8 cellular contexts compared by ENCODE assay signal in genomic region chr11:124070906-124071621, GRCh38. TPM values are rescaled to one million over a fixed set of nuclear protein-coding genes. Genes with fewer than 3 reads are reported as not detected.
DNase-seq lines count a peak whose midpoint lies in the region; ATAC-seq and TF ChIP-seq lines count a peak whose summit lies in the region.

No MANE protein-coding gene starts in this region.

- no peak overlapping the region for H3K4me3 ChIP-seq in Jurkat, Clone E6-1 (ENCODE audit: low read length)
- no peak overlapping the region for H3K4me3 ChIP-seq in retinal pigment epithelial cell (ENCODE audit: low read length)

- intact Hi-C loops in head of caudate nucleus (cut with DNase I): no loop called here

- peak; percentile 75 for TF ChIP-seq CTCF in retinal pigment epithelial cell (conservative IDR thresholded peaks at IDR 0.05; ENCODE audit: low read depth, low read length)

- DNase-seq in ELR (ENCODE audit: low read depth) (peak; percentile 63), SK-N-DZ (ENCODE audit: low spot score) (peak; percentile 43), head of caudate nucleus (peak; percentile 25 to 89 (median 78)), retinal pigment epithelial cell (ENCODE audit: low read depth) (peak; percentile 39), mesenteric fat pad (ENCODE audit: low spot score) (no peak)
- peak; percentile 66 for DNase-seq in Jurkat, Clone E6-1 (ENCODE audit: low read depth, low spot score)
- DNase-seq in activated naive CD4-positive, alpha-beta T cell treated with anti-CD3 and anti-CD28 coated beads, Interleukin-2, amount 10 ng/mL, durations not matched to agents 7 days and 5 days: peak; percentile 77

- H3K4me3 Mint-ChIP-seq in activated naive CD4-positive, alpha-beta T cell treated with anti-CD3 and anti-CD28 coated beads, Interleukin-2, amount 10 ng/mL, durations not matched to agents 7 days and 5 days: no peak overlapping the region

- H3K36me3 Mint-ChIP-seq in activated naive CD4-positive, alpha-beta T cell treated with anti-CD3 and anti-CD28 coated beads, Interleukin-2, amount 10 ng/mL, durations not matched to agents 7 days and 5 days: no peaks in the 10 kb centered on the region

- peaks cover 22% of the 10 kb centered on the region for H3K27me3 Mint-ChIP-seq in activated naive CD4-positive, alpha-beta T cell treated with anti-CD3 and anti-CD28 coated beads, Interleukin-2, amount 10 ng/mL, durations not matched to agents 7 days and 5 days

- H3K27ac Mint-ChIP-seq in activated naive CD4-positive, alpha-beta T cell treated with anti-CD3 and anti-CD28 coated beads, Interleukin-2, amount 10 ng/mL, durations not matched to agents 7 days and 5 days: no peak overlapping the region

- no peaks in the 10 kb centered on the region for H3K9me3 Mint-ChIP-seq in activated naive CD4-positive, alpha-beta T cell treated with anti-CD3 and anti-CD28 coated beads, Interleukin-2, amount 10 ng/mL, durations not matched to agents 7 days and 5 days

- ATAC-seq in GM21717 (IDR thresholded peaks at IDR 0.05; ENCODE audit: unreplicated experiment): peak; percentile 96

- CTCF ChIA-PET in activated naive CD4-positive, alpha-beta T cell treated with anti-CD3 and anti-CD28 coated beads, Interleukin-2, amount 10 ng/mL, durations not matched to agents 7 days and 5 days (lab: Charles Lee): interaction anchor here (0.6 to 2.6 kb wide), 15 partner anchors 11 to 331 kb away, joined by 3 to 37 read pairs (median 3); partner anchors contain the start of gene VWA5A

- H3K4me1 Mint-ChIP-seq in activated naive CD4-positive, alpha-beta T cell treated with anti-CD3 and anti-CD28 coated beads, Interleukin-2, amount 10 ng/mL, durations not matched to agents 7 days and 5 days: peaks cover 5% of the 10 kb centered on the region

RNA-seq across cellular contexts. Expression of gene OR10G7, which starts 29.9 kb away (rescaled TPM):
- polyA plus RNA-seq in Jurkat, Clone E6-1 (2012; ENCODE audit: insufficient read depth, insufficient read length): not detected
- not detected in 2 replicates for polyA plus RNA-seq in SK-N-DZ (2014; cell fraction: cytosol; rRNA removed)
- not detected in 2 replicates for polyA plus RNA-seq in SK-N-DZ (2014; cell fraction: nucleus; rRNA removed)
- total RNA-seq in mesenteric fat pad: not detected

RNA-seq across cellular contexts. Expression of gene VWA5A, which starts 44.2 kb away (rescaled TPM):
- 7.4 TPM for polyA plus RNA-seq in Jurkat, Clone E6-1 (2012; ENCODE audit: insufficient read depth, insufficient read length)
- 0.36 and 1.0 TPM in 2 replicates for polyA plus RNA-seq in SK-N-DZ (2014; cell fraction: cytosol; rRNA removed)
- 0.96 and 2.8 TPM in 2 replicates for polyA plus RNA-seq in SK-N-DZ (2014; cell fraction: nucleus; rRNA removed)
- total RNA-seq in mesenteric fat pad: 14.6 TPM

RNA-seq across cellular contexts. Expression of gene OR10G8, which starts 44.5 kb away (rescaled TPM):
- polyA plus RNA-seq in Jurkat, Clone E6-1 (2012; ENCODE audit: insufficient read depth, insufficient read length): not detected
- not detected in 2 replicates for polyA plus RNA-seq in SK-N-DZ (2014; cell fraction: cytosol; rRNA removed)
- not detected in 2 replicates for polyA plus RNA-seq in SK-N-DZ (2014; cell fraction: nucleus; rRNA removed)
- not detected for total RNA-seq in mesenteric fat pad

RNA-seq across cellular contexts. Expression of gene OR10G9, which starts 48.3 kb away (rescaled TPM):
- not detected for polyA plus RNA-seq in Jurkat, Clone E6-1 (2012; ENCODE audit: insufficient read depth, insufficient read length)
- polyA plus RNA-seq in SK-N-DZ (2014; cell fraction: cytosol; rRNA removed): not detected in 2 replicates
- polyA plus RNA-seq in SK-N-DZ (2014; cell fraction: nucleus; rRNA removed): not detected in 2 replicates
- not detected for total RNA-seq in mesenteric fat pad

RNA-seq across cellular contexts. Expression of gene OR10G4, which starts 58.3 kb away (rescaled TPM):
- not detected for polyA plus RNA-seq in Jurkat, Clone E6-1 (2012; ENCODE audit: insufficient read depth, insufficient read length)
- not detected in 2 replicates for polyA plus RNA-seq in SK-N-DZ (2014; cell fraction: cytosol; rRNA removed)
- not detected in 2 replicates for polyA plus RNA-seq in SK-N-DZ (2014; cell fraction: nucleus; rRNA removed)
- not detected for total RNA-seq in mesenteric fat pad
